18 cellular contexts compared by ENCODE assay signal in genomic region chr16:85090873-85091521, GRCh38. TPM values are rescaled to one million over a fixed set of nuclear protein-coding genes. Genes with fewer than 3 reads are reported as not detected.
A peak's percentile ranks its signal among the peaks of the same experiment; 100 is the strongest.
DNase-seq lines count a peak whose midpoint lies in the region; ATAC-seq, FAIRE-seq and TF ChIP-seq lines count a peak whose summit lies in the region.
"Had no signal": no experiment of that assay in that cellular context is flagged by ENCODE, and none has a peak within 500 bp of the region (broad histone marks: within the 10 kb centered on the region; RNA-seq: fewer than 3 reads in every experiment).

No MANE protein-coding gene starts in this region.

- POLR2A ChIA-PET in K562 (lab: Yijun Ruan, JAX), result interaction anchor here (0.6 to 1.3 kb wide), 5 partner anchors 10 to 96 kb away, joined by 3 to 8 read pairs (median 4); no protein-coding TSS in a partner anchor

- no peak overlapping the region for H3K4me3 ChIP-seq in K562
- H3K4me3 ChIP-seq: lower lobe of right lung had no signal

- no TSS peak for BruUV-seq in K562 (replicated peaks; lab: Mats Ljungman, UMichigan)

- FAIRE-seq in K562 (lab: Jason Lieb, UNC) (peak; percentile 42), urothelium cell line (lab: Jason Lieb, UNC) (peak; percentile 32)
- FAIRE-seq: frontal cortex, H54 had no signal

- intact Hi-C loops in left ventricle myocardium superior (cut with micrococcal nuclease) (no loop called here), cardiac septum (cut with DNase I) (no loop called here), K562 (cut with micrococcal nuclease) (loop anchor here (5.0 kb wide), 1 partner anchor 34 kb away; no protein-coding TSS in a partner anchor)

- no peak for TF ChIP-seq RAD21 in K562 (CRISPR knock-in tag; conservative IDR thresholded peaks at IDR 0.05 in 1 of 2, IDR thresholded peaks at IDR 0.05 in 1 of 2)

- peaks cover 22 to 33% of the 10 kb centered on the region in 2 experiments; a peak in 4 of 5 replicates for H3K27me3 ChIP-seq in K562 (ENCODE audit: control insufficient read depth in 2 of 2, insufficient read depth in 2 of 2, low read length in 2 of 2)

- no peak overlapping the region for H3K27ac ChIP-seq in K562 (ENCODE audit: extremely low read depth, low read depth, low read length)
- H3K27ac ChIP-seq: lower lobe of right lung, VCaP had no signal

- H3K9ac ChIP-seq in K562 (ENCODE audit: insufficient read depth in 1 of 2, low read depth in 2 of 2, low read length in 2 of 2), result peak overlapping the region in 1 of 2 experiments; percentile 18; a peak in 2 of 4 replicates

- no peak for TF ChIP-seq POLR2A in K562 (conservative IDR thresholded peaks at IDR 0.05)

- H3K4me2 ChIP-seq in K562 (ENCODE audit: insufficient read depth, low read length), result no peak overlapping the region

- in situ Hi-C loops in K562 (cut with MboI), result no loop called here

- no peaks in the 10 kb centered on the region for H3K9me1 ChIP-seq in K562 (ENCODE audit: control insufficient read depth, insufficient read depth, low read length)

- no peak for DNase-seq in left ventricle myocardium superior
- no peak for DNase-seq in cardiac septum (ENCODE audit: low spot score)
- no peak for DNase-seq in K562 (ENCODE audit: extremely low read depth in 1 of 4, low spot score in 3 of 4)
- peak; percentile 35 for DNase-seq in medulla oblongata (ENCODE audit: extremely low spot score)
- no peak for DNase-seq in urothelium cell line (ENCODE audit: low spot score)
- DNase-seq: amniotic stem cell, lower lobe of right lung, NCI-H526 treated with DMSO at 0.1 percent for 48 hours had no signal

- no peaks in the 10 kb centered on the region for H3K9me3 ChIP-seq in K562 (replicated peaks; ENCODE audit: control insufficient read depth, insufficient read depth, low read depth, low read length)
- H3K9me3 ChIP-seq: lower lobe of right lung had no signal

- CTCF ChIA-PET in K562 (lab: Yijun Ruan, JAX; ENCODE audit: low intra/inter-chr PET ratio), result interaction anchor here (0.6 kb wide), 2 partner anchors 166 to 251 kb away, joined by 3 read pairs; no protein-coding TSS in a partner anchor

- no peak for TF ChIP-seq EP300 in K562 (IDR thresholded peaks at IDR 0.05; ENCODE audit: low read length)

- H3K36me3 ChIP-seq in K562 (ENCODE audit: control insufficient read depth, insufficient read depth, low read length), result peaks cover 5% of the 10 kb centered on the region; the same call in 1 of the 3 replicates

- H4K20me1 ChIP-seq in K562 (replicated peaks; ENCODE audit: control insufficient read depth, insufficient read depth, low read length), result peaks cover 5% of the 10 kb centered on the region; the same call in 1 of the 2 replicates

- peaks cover 9 to 57% of the 10 kb centered on the region in 2 experiments; a peak in 3 of 5 replicates for H3K4me1 ChIP-seq in K562 (replicated peaks in 1 of 2; ENCODE audit: control insufficient read depth in 2 of 2, insufficient read depth in 2 of 2, low read length in 2 of 2)

- ATAC-seq in left ventricle myocardium superior (peak; percentile 33), K562 (no peak; the same call in 2 of the 3 replicates), HG03469 (IDR thresholded peaks at IDR 0.05; ENCODE audit: unreplicated experiment) (no peak), HG02759 (IDR thresholded peaks at IDR 0.05; ENCODE audit: unreplicated experiment) (no peak), GM18868 (IDR thresholded peaks at IDR 0.05; ENCODE audit: unreplicated experiment) (no peak)
- ATAC-seq: lower lobe of right lung had no signal

- H3K79me2 ChIP-seq in K562 (ENCODE audit: control insufficient read depth, insufficient read depth, low read length), result no peaks in the 10 kb centered on the region

- H2AFZ ChIP-seq in K562 (ENCODE audit: low read depth, low read length), result no peak overlapping the region

- no peak for TF ChIP-seq CTCF in K562 (IDR thresholded peaks at IDR 0.05 in 2 of 3, conservative IDR thresholded peaks at IDR 0.05 in 1 of 3; ENCODE audit: insufficient read depth in 2 of 3, low read depth in 1 of 3, low read length in 3 of 3)

- 51% methylated on average over 8 of the region's 8 CpGs for WGBS in K562 (ENCODE audit: insufficient coverage, low coverage, missing lambda C conversion rate)

TF ChIP-seq in K562, 482 proteins besides CTCF, POLR2A, EP300 and RAD21:
- TF ChIP-seq ZNF589 (CRISPR knock-in tag; IDR thresholded peaks at IDR 0.05; ENCODE audit: low read depth), result 0 out of 2 replicates have a peak, but pooled peaks have one; percentile 24
- 0 out of 2 replicates have a peak, but pooled peaks have one; percentile 52 for TF ChIP-seq POLR2AphosphoS2 (IDR thresholded peaks at IDR 0.05; ENCODE audit: low read length)
- no peak for TF ChIP-seq NONO (IDR thresholded peaks at IDR 0.05; ENCODE audit: low read depth in 2 of 2, low read length in 1 of 2)
- TF ChIP-seq BRF1 (IDR thresholded peaks at IDR 0.05; ENCODE audit: borderline replicate concordance, extremely low read depth, insufficient read length), result no peak
- TF ChIP-seq POLR2G (IDR thresholded peaks at IDR 0.05; ENCODE audit: low read depth, low read length), result peak; percentile 37; the same call in 1 of the 2 replicates
- TF ChIP-seq SREBF2 (CRISPR knock-in tag; IDR thresholded peaks at IDR 0.05), result no peak
- 0 out of 2 replicates have a peak, but pooled peaks have one; percentile 15 for TF ChIP-seq HMG20B (CRISPR knock-in tag; IDR thresholded peaks at IDR 0.05)
- 0 out of 2 replicates have a peak, but pooled peaks have one; percentile 19 for TF ChIP-seq MAX (CRISPR knock-in tag; IDR thresholded peaks at IDR 0.05)
- peak; percentile 69 to 71 for TF ChIP-seq NRF1 (conservative IDR thresholded peaks at IDR 0.05 in 1 of 2, IDR thresholded peaks at IDR 0.05 in 1 of 2)
- no peak for TF ChIP-seq CEBPG (CRISPR knock-in tag; IDR thresholded peaks at IDR 0.05)
- 0 out of 4 replicates have a peak, but pooled peaks of 1 of the 2 experiments have one; percentile 26 for TF ChIP-seq CEBPG (tag; conservative IDR thresholded peaks at IDR 0.05 in 1 of 2, IDR thresholded peaks at IDR 0.05 in 1 of 2)
- TF ChIP-seq KLF10 (CRISPR knock-in tag; IDR thresholded peaks at IDR 0.05), result no peak
TF ChIP-seq in K562: peak in this region for 7.

RNA-seq across cellular contexts. Expression of gene CIBAR2, which starts 21.3 kb away (rescaled TPM):
- not detected for total RNA-seq in left ventricle myocardium superior
- not detected for total RNA-seq in cardiac septum
- not detected in 2 replicates for total RNA-seq in K562 (2011; cell fraction: chromatin; rRNA removed; ENCODE audit: low replicate concordance)
- total RNA-seq in K562 (2011; cell fraction: nucleolus; rRNA removed), result not detected in 2 replicates
- not detected in 2 replicates for total RNA-seq in K562 (2011; cell fraction: nucleoplasm; rRNA removed)
- not detected in 2 replicates for total RNA-seq in K562 (2014; rRNA removed)
- not detected in 2 replicates for total RNA-seq in K562 (2014; rRNA removed; fragmentation: Illumina TruSeq; extraction: Trizol)
- not detected in 2 replicates for total RNA-seq in K562 (2015; rRNA removed; fragmentation: Illumina TruSeq; extraction: Trizol)
- total RNA-seq in K562 (2021), result not detected in 2 replicates
- polyA plus RNA-seq in K562 (2011; rRNA removed), result not detected in 2 replicates
- not detected in 2 replicates for polyA plus RNA-seq in K562 (2011; cell fraction: cytosol; rRNA removed)
- polyA plus RNA-seq in K562 (2011; cell fraction: nucleus; rRNA removed), result not detected in 2 replicates
- not detected in 2 replicates for polyA plus RNA-seq in K562 (2012)
- polyA plus RNA-seq in K562 (2014; fragmentation: Illumina TruSeq; extraction: Trizol), result not detected in 2 replicates
- not detected for polyA plus RNA-seq in K562 (2014; fragmentation: Nextera tagmentation; extraction: Ambion mirVana)
- not detected in 2 replicates for polyA plus RNA-seq in K562 (2014; rRNA removed)
- not detected in 2 replicates for polyA minus RNA-seq in K562 (2011; rRNA and poly(A)+ RNA removed)
- not detected in 2 replicates for polyA minus RNA-seq in K562 (2011; cell fraction: cytosol; rRNA and poly(A)+ RNA removed)
- polyA minus RNA-seq in K562 (2011; cell fraction: nucleus; rRNA and poly(A)+ RNA removed), result not detected in 2 replicates
- total RNA-seq: activated T-helper 2 cell treated with anti-CD3 and anti-CD28 coated beads, Interferon-gamma antibody, Interleukin-2, Interleukin-4, amounts not matched to agents 10 μg/mL and 5 μg/mL and 100 μg/mL, durations not matched to agents 14 hours and 24 hours and 36 hours; renal cortical epithelial cell; RPMI7951; T-cell had no signal
